ENCODE assay signal across 10 cellular contexts in the genomic region with DNA sequence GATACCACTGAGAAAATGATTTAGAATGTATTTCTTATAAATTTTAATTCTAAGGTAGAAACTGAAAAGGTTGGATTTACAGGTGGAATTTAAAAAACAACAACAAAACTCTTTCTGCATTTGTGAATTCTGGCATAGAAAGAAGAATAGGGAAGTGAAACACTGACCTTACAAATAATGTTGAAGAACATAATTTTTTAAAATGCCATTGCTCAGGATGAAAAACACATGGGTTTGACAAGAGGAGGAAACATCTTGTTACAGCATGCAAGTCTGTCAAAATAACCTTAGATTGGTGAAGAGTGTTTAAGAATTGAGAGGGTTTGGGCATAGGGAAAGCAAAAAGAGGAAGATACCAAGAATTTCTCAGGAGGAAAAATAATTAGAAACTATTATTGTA.
DNase-seq lines count a peak whose midpoint lies in the region; ATAC-seq, FAIRE-seq and TF ChIP-seq lines count a peak whose summit lies in the region.
"Had no signal": no experiment of that assay in that cellular context is flagged by ENCODE, and none has a peak within 500 bp of the region (broad histone marks: within the 10 kb centered on the region; RNA-seq: fewer than 3 reads in every experiment).

No MANE protein-coding gene starts in this region.

- TF ChIP-seq CTCF in vagina (IDR thresholded peaks at IDR 0.05): no peak

- H3K4me1 ChIP-seq in vagina: no peaks in the 10 kb centered on the region

- peak; percentile 14 for FAIRE-seq in colon (lab: Jason Lieb, UNC)

- TF ChIP-seq POLR2A in GM18505 (IDR thresholded peaks at IDR 0.05; ENCODE audit: borderline replicate concordance, extremely low read depth, insufficient read depth, insufficient read length) (no peak), vagina (IDR thresholded peaks at IDR 0.05) (no peak)

- ATAC-seq in GM18505 (IDR thresholded peaks at IDR 0.05; ENCODE audit: unreplicated experiment): peak; percentile 52
- ATAC-seq in GM21381 (IDR thresholded peaks at IDR 0.05; ENCODE audit: unreplicated experiment): peak; percentile 46
- ATAC-seq in HG03460 (IDR thresholded peaks at IDR 0.05; ENCODE audit: unreplicated experiment): peak; percentile 51
- no peak for ATAC-seq in left lobe of liver
- ATAC-seq in esophagus mucosa: no peak

- intact Hi-C loops in vagina (cut with DNase I): no loop called here

- no peak overlapping the region for H3K4me3 ChIP-seq in vagina

- no peaks in the 10 kb centered on the region for H3K36me3 ChIP-seq in vagina
- H3K36me3 ChIP-seq: neutrophil had no signal

- H3K27me3 ChIP-seq in vagina: no peaks in the 10 kb centered on the region
- H3K27me3 ChIP-seq: neutrophil had no signal

- no peak overlapping the region for H3K27ac ChIP-seq in vagina
- H3K27ac ChIP-seq: neutrophil had no signal

- no peaks in the 10 kb centered on the region for H3K9me3 ChIP-seq in vagina
- H3K9me3 ChIP-seq: neutrophil had no signal

- DNase-seq in left lobe of liver (ENCODE audit: low spot score) (no peak), vagina (ENCODE audit: extremely low spot score in 2 of 2) (no peak)
- no peak for DNase-seq in activated CD8-positive, alpha-beta memory T cell treated with anti-CD3 and anti-CD28 coated beads, Interleukin-2, amount 50 U/mL, for 4 hours
- DNase-seq: NCI-H524 had no signal

Comparison
In these comparisons a context has a peak if more than half of its experiments do, and no peak if none do; other contexts are left out.
1. ATAC-seq: peak in GM18505 (single experiment), GM21381 (single experiment) and HG03460 (single experiment); none in left lobe of liver (single experiment) and esophagus mucosa (single experiment).